In genomic region chr2:42566837-42567251, GRCh38 we compare ENCODE assay signal across 7 cellular contexts.
A peak's percentile ranks its signal among the peaks of the same experiment; 100 is the strongest.
DNase-seq lines count a peak whose midpoint lies in the region; ATAC-seq lines count a peak whose summit lies in the region.

No MANE protein-coding gene starts in this region.

- H3K9me3 Mint-ChIP-seq in stimulated activated memory B cell treated with anti-CD40 and anti-IgM and Interleukin-4, amounts not matched to agents 10 μg/mL and 1 μg/mL and 100 μg/mL, for 72 hours: no peaks in the 10 kb centered on the region

- DNase-seq in amniotic epithelial cell (ENCODE audit: low read depth) (peak; percentile 19), SW480 (ENCODE audit: low spot score) (no peak), NCI-H1417 (lab: John Stamatoyannopoulos, UW) (no peak)

- no peak overlapping the region for H3K4me3 Mint-ChIP-seq in stimulated activated memory B cell treated with anti-CD40 and anti-IgM and Interleukin-4, amounts not matched to agents 10 μg/mL and 1 μg/mL and 100 μg/mL, for 72 hours

- peaks cover 34% of the 10 kb centered on the region for H3K4me1 Mint-ChIP-seq in stimulated activated memory B cell treated with anti-CD40 and anti-IgM and Interleukin-4, amounts not matched to agents 10 μg/mL and 1 μg/mL and 100 μg/mL, for 72 hours

- peak overlapping the region; percentile 51 for H3K27ac Mint-ChIP-seq in stimulated activated memory B cell treated with anti-CD40 and anti-IgM and Interleukin-4, amounts not matched to agents 10 μg/mL and 1 μg/mL and 100 μg/mL, for 72 hours

- ATAC-seq in GM19397 (IDR thresholded peaks at IDR 0.05; ENCODE audit: unreplicated experiment) (peak; percentile 48), HG03039 (IDR thresholded peaks at IDR 0.05; ENCODE audit: unreplicated experiment) (peak; percentile 48), HG03025 (IDR thresholded peaks at IDR 0.05; ENCODE audit: low FRiP score, unreplicated experiment) (no peak)
- ATAC-seq in stimulated activated memory B cell treated with anti-CD40 and anti-IgM and Interleukin-4, amounts not matched to agents 10 μg/mL and 1 μg/mL and 100 μg/mL, for 72 hours: peak; percentile 64

- H3K27me3 Mint-ChIP-seq in stimulated activated memory B cell treated with anti-CD40 and anti-IgM and Interleukin-4, amounts not matched to agents 10 μg/mL and 1 μg/mL and 100 μg/mL, for 72 hours: no peaks in the 10 kb centered on the region

- H3K36me3 Mint-ChIP-seq in stimulated activated memory B cell treated with anti-CD40 and anti-IgM and Interleukin-4, amounts not matched to agents 10 μg/mL and 1 μg/mL and 100 μg/mL, for 72 hours: no peaks in the 10 kb centered on the region
